ENCODE assay signal across 8 cellular contexts in genomic region chr7:104945599-104945956, GRCh38.
A peak's percentile ranks its signal among the peaks of the same experiment; 100 is the strongest.
DNase-seq lines count a peak whose midpoint lies in the region; ATAC-seq and TF ChIP-seq lines count a peak whose summit lies in the region.

No MANE protein-coding gene starts in this region.

- TF ChIP-seq POLR2A in heart left ventricle (IDR thresholded peaks at IDR 0.05), result no peak

- ATAC-seq in heart left ventricle (no peak), upper lobe of right lung (no peak)

- peak overlapping the region in 1 of 5 experiments; percentile 72 for H3K4me3 Mint-ChIP-seq in brain
- H3K4me3 Mint-ChIP-seq in mesothelial cell of epicardium, result no peak overlapping the region

- intact Hi-C loops in heart left ventricle (cut with DNase I) (loop anchor here in 4 of 10 donors (2.0 to 5.0 kb wide), 4 partner anchors 29 to 67 kb away; no protein-coding TSS in a partner anchor), cardiac septum (cut with DNase I) (loop anchor here (1.0 to 2.0 kb wide), 3 partner anchors 29 to 67 kb away; no protein-coding TSS in a partner anchor), upper lobe of right lung (cut with DNase I) (no loop called here)

- no peaks in the 10 kb centered on the region for H3K36me3 ChIP-seq in heart left ventricle
- H3K36me3 ChIP-seq in upper lobe of right lung, result no peaks in the 10 kb centered on the region

- H3K9me3 ChIP-seq in heart left ventricle, result no peaks in the 10 kb centered on the region
- no peaks in the 10 kb centered on the region for H3K9me3 ChIP-seq in upper lobe of right lung

- H3K9me3 Mint-ChIP-seq in brain, result peaks cover 0 to 7% (median 0%) of the 10 kb centered on the region in 5 experiments
- peaks cover 3% of the 10 kb centered on the region for H3K9me3 Mint-ChIP-seq in mesothelial cell of epicardium

- H3K27me3 ChIP-seq in heart left ventricle (no peaks in the 10 kb centered on the region), upper lobe of right lung (no peaks in the 10 kb centered on the region)

- peaks cover 3 to 55% (median 30%) of the 10 kb centered on the region in 12 donors for H3K4me1 ChIP-seq in heart left ventricle
- H3K4me1 ChIP-seq in upper lobe of right lung, result peaks cover 35% of the 10 kb centered on the region

- H3K27ac Mint-ChIP-seq in brain, result peak overlapping the region in 3 of 5 experiments; percentile 95 to 99 (median 96)
- H3K27ac Mint-ChIP-seq in mesothelial cell of epicardium, result peak overlapping the region; percentile 94

- TF ChIP-seq CTCF in heart left ventricle (IDR thresholded peaks at IDR 0.05) (no peak), brain (conservative IDR thresholded peaks at IDR 0.05) (no peak), mesothelial cell of epicardium (IDR thresholded peaks at IDR 0.05; ENCODE audit: unreplicated experiment) (no peak), upper lobe of right lung (IDR thresholded peaks at IDR 0.05) (no peak), GM10266 (IDR thresholded peaks at IDR 0.05; ENCODE audit: control insufficient read depth, insufficient read depth, low read depth, missing control alignments) (no peak)

- peak overlapping the region; percentile 79 to 99 (median 92) for H3K27ac ChIP-seq in heart left ventricle
- peak overlapping the region; percentile 94 for H3K27ac ChIP-seq in upper lobe of right lung

- peak overlapping the region in 1 of 12 donors; percentile 47 for H3K4me3 ChIP-seq in heart left ventricle
- no peak overlapping the region for H3K4me3 ChIP-seq in upper lobe of right lung

- DNase-seq in heart left ventricle (no peak), cardiac septum (ENCODE audit: low spot score) (no peak), mesothelial cell of epicardium (ENCODE audit: low spot score in 2 of 2, unreplicated experiment in 2 of 2) (no peak), upper lobe of right lung (no peak), 8988T (no peak), GM10266 (ENCODE audit: extremely low spot score) (no peak), NCI-H128 (lab: John Stamatoyannopoulos, UW; ENCODE audit: unreplicated experiment) (no peak)

- H3K36me3 Mint-ChIP-seq in brain (no peaks in the 10 kb centered on the region), mesothelial cell of epicardium (no peaks in the 10 kb centered on the region)

- H3K4me1 Mint-ChIP-seq in brain, result peaks cover 25% of the 10 kb centered on the region
- H3K4me1 Mint-ChIP-seq in mesothelial cell of epicardium, result peaks cover 20% of the 10 kb centered on the region

- no peaks in the 10 kb centered on the region for H3K27me3 Mint-ChIP-seq in brain
- H3K27me3 Mint-ChIP-seq in mesothelial cell of epicardium (ENCODE audit: low read depth), result no peaks in the 10 kb centered on the region
